8 cellular contexts compared by ENCODE assay signal in genomic region chr12:14961466-14962155, GRCh38. TPM values are rescaled to one million over a fixed set of nuclear protein-coding genes. Genes with fewer than 3 reads are reported as not detected.
DNase-seq lines count a peak whose midpoint lies in the region; ATAC-seq, FAIRE-seq and TF ChIP-seq lines count a peak whose summit lies in the region.

Gene ARHGDIB, minus strand, starts transcription at chr12:14961601. Its CDS starts 10,889 bp downstream, at chr12:14950712.

- WGBS in liver, result 51% methylated on average over 14 of the region's 14 CpGs
- WGBS in HepG2 (ENCODE audit: low lambda C conversion rate), result 45% methylated on average over 14 of the region's 14 CpGs
- 28% methylated on average over 14 of the region's 14 CpGs for WGBS in suprapubic skin
- 91 to 94% methylated on average over 12 to 14 of the region's 14 CpGs for WGBS in endodermal cell (ENCODE audit: insufficient coverage in 1 of 2, insufficient read length in 1 of 2), 2 experiments

- H3K9me3 ChIP-seq in liver (ENCODE audit: control insufficient read depth in 4 of 4, low read length in 3 of 4) (no peaks in the 10 kb centered on the region), HepG2 (ENCODE audit: low read length) (no peaks in the 10 kb centered on the region), mononuclear cell (ENCODE audit: low read depth, low read length) (no peaks in the 10 kb centered on the region), suprapubic skin (no peaks in the 10 kb centered on the region), endodermal cell (ENCODE audit: control insufficient read depth, low read length) (no peaks in the 10 kb centered on the region)

- peaks cover 33% of the 10 kb centered on the region for H3K4me1 Mint-ChIP-seq in T-helper 2 cell treated with Interferon-gamma antibody and Interleukin-4, amounts not matched to agents 5 μg/mL and 100 μg/mL, for 36 hours (ENCODE audit: low read depth)
- peaks cover 9% of the 10 kb centered on the region for H3K4me1 Mint-ChIP-seq in endodermal cell

- POLR2A ChIA-PET in HepG2 (lab: Yijun Ruan, JAX), result no interaction called here

- no peaks in the 10 kb centered on the region for H3K27me3 ChIP-seq in liver (ENCODE audit: control insufficient read depth in 4 of 4, insufficient read depth in 4 of 4, low read length in 3 of 4)
- no peaks in the 10 kb centered on the region for H3K27me3 ChIP-seq in HepG2 (ENCODE audit: control insufficient read depth in 1 of 2, insufficient read depth in 2 of 2, low read length in 2 of 2)
- no peaks in the 10 kb centered on the region for H3K27me3 ChIP-seq in bronchial epithelial cell (ENCODE audit: control insufficient read depth, insufficient read depth, low read length)
- no peaks in the 10 kb centered on the region for H3K27me3 ChIP-seq in mononuclear cell (ENCODE audit: insufficient read depth, low read length)
- no peaks in the 10 kb centered on the region for H3K27me3 ChIP-seq in suprapubic skin
- H3K27me3 ChIP-seq in endodermal cell (ENCODE audit: control insufficient read depth, insufficient read depth, low read length, poor library complexity, severe bottlenecking), result no peaks in the 10 kb centered on the region

- no peaks in the 10 kb centered on the region for H3K79me2 ChIP-seq in HepG2 (ENCODE audit: insufficient read depth, low read length)

- TF ChIP-seq EP300 in HepG2 (IDR thresholded peaks at IDR 0.05; ENCODE audit: low read depth in 2 of 2, low read length in 2 of 2), result no peak
- TF ChIP-seq EP300 in HepG2 (CRISPR knock-in tag; IDR thresholded peaks at IDR 0.05; ENCODE audit: borderline replicate concordance), result no peak
- no peak for TF ChIP-seq EP300 in suprapubic skin (IDR thresholded peaks at IDR 0.05)

- H3K9me3 Mint-ChIP-seq in T-helper 2 cell treated with Interferon-gamma antibody and Interleukin-4, amounts not matched to agents 5 μg/mL and 100 μg/mL, for 36 hours, result no peaks in the 10 kb centered on the region
- H3K9me3 Mint-ChIP-seq in endodermal cell, result no peaks in the 10 kb centered on the region

- in situ Hi-C loops in HepG2 (cut with HindIII; ENCODE audit: extremely low pct_ligation_motif_present, low pct_unique_long_range_greater_than_20kb), result no loop called here

- TF ChIP-seq CTCF in liver (IDR thresholded peaks at IDR 0.05; ENCODE audit: low read depth, low read length, missing input control), result no peak
- no peak for TF ChIP-seq CTCF in HepG2 (CRISPR knock-in tag; IDR thresholded peaks at IDR 0.05)
- no peak for TF ChIP-seq CTCF in bronchial epithelial cell (IDR thresholded peaks at IDR 0.05; ENCODE audit: insufficient read depth, low read length, severe bottlenecking)
- TF ChIP-seq CTCF in suprapubic skin (IDR thresholded peaks at IDR 0.05), result no peak
- no peak for TF ChIP-seq CTCF in endodermal cell (conservative IDR thresholded peaks at IDR 0.05)

- CTCF ChIA-PET in HepG2 (lab: Yijun Ruan, JAX; ENCODE audit: low intra/inter-chr PET ratio, low total read pairs), result no interaction called here

- TF ChIP-seq POLR2A in HepG2 (IDR thresholded peaks at IDR 0.05; ENCODE audit: insufficient read depth in 1 of 2, low read depth in 2 of 2, low read length in 2 of 2) (no peak), suprapubic skin (IDR thresholded peaks at IDR 0.05) (no peak)

- no peak for TF ChIP-seq RAD21 in liver (IDR thresholded peaks at IDR 0.05)
- TF ChIP-seq RAD21 in HepG2 (CRISPR knock-in tag; IDR thresholded peaks at IDR 0.05), result no peak

- H3K4me3 Mint-ChIP-seq in T-helper 2 cell treated with Interferon-gamma antibody and Interleukin-4, amounts not matched to agents 5 μg/mL and 100 μg/mL, for 36 hours, result peak within 1 kb of the TSS; percentile 99
- H3K4me3 Mint-ChIP-seq in endodermal cell, result no peak within 1 kb of the TSS

- ATAC-seq in HepG2 (no peak), HG03432 (IDR thresholded peaks at IDR 0.05; ENCODE audit: unreplicated experiment) (peak; percentile 71)

- intact Hi-C loops in HepG2 (cut with micrococcal nuclease; ENCODE audit: unreplicated experiment), result no loop called here

- H3K27ac ChIP-seq in liver (ENCODE audit: low read depth in 1 of 2, low read length in 2 of 2), result peak within 1 kb of the TSS; percentile 63 to 88
- no peak within 1 kb of the TSS for H3K27ac ChIP-seq in HepG2 (ENCODE audit: extremely low read length, insufficient read depth, low read length)
- peak within 1 kb of the TSS; percentile 83 for H3K27ac ChIP-seq in suprapubic skin
- no peak within 1 kb of the TSS for H3K27ac ChIP-seq in endodermal cell (ENCODE audit: low read depth, low read length)

- H3K36me3 ChIP-seq in liver (ENCODE audit: control insufficient read depth in 4 of 4, insufficient read depth in 3 of 4, low read depth in 1 of 4, low read length in 3 of 4), result no peaks in the 10 kb centered on the region
- H3K36me3 ChIP-seq in HepG2 (replicated peaks in 1 of 2; ENCODE audit: control insufficient read depth in 1 of 2, insufficient read depth in 2 of 2, low read length in 2 of 2), result no peaks in the 10 kb centered on the region
- no peaks in the 10 kb centered on the region for H3K36me3 ChIP-seq in bronchial epithelial cell (ENCODE audit: control insufficient read depth, insufficient read depth, low read length)
- no peaks in the 10 kb centered on the region for H3K36me3 ChIP-seq in suprapubic skin
- no peaks in the 10 kb centered on the region for H3K36me3 ChIP-seq in endodermal cell (ENCODE audit: control insufficient read depth, insufficient read depth, low read length)

- H2AFZ ChIP-seq in HepG2 (ENCODE audit: low read length), result no peak within 1 kb of the TSS

- H3K9ac ChIP-seq in liver (ENCODE audit: low read depth in 1 of 2, low read length in 2 of 2) (peak within 1 kb of the TSS; percentile 1 to 80), HepG2 (ENCODE audit: insufficient read depth, low read depth, low read length) (no peak within 1 kb of the TSS), endodermal cell (ENCODE audit: extremely low read depth, low read length, poor library complexity, severe bottlenecking) (no peak within 1 kb of the TSS)

- H3K4me3 ChIP-seq in liver (ENCODE audit: low read depth in 1 of 3, low read length in 3 of 3), result peak within 1 kb of the TSS; percentile 30 to 62 (median 37)
- H3K4me3 ChIP-seq in HepG2 (replicated peaks in 1 of 3; ENCODE audit: insufficient read depth in 1 of 3, low read depth in 2 of 3, low read length in 3 of 3), result no peak within 1 kb of the TSS
- H3K4me3 ChIP-seq in bronchial epithelial cell (ENCODE audit: low read depth, low read length), result no peak within 1 kb of the TSS
- H3K4me3 ChIP-seq in mononuclear cell (ENCODE audit: low read length), result peak within 1 kb of the TSS; percentile 96
- peak within 1 kb of the TSS; percentile 53 for H3K4me3 ChIP-seq in suprapubic skin
- no peak within 1 kb of the TSS for H3K4me3 ChIP-seq in endodermal cell (ENCODE audit: low read length)

- BruUV-seq in HepG2 (replicated peaks; lab: Mats Ljungman, UMichigan), result no TSS peak

- no peak within 1 kb of the TSS for H3K4me2 ChIP-seq in HepG2 (ENCODE audit: low read depth, low read length)

- no peaks in the 10 kb centered on the region for H3K27me3 Mint-ChIP-seq in T-helper 2 cell treated with Interferon-gamma antibody and Interleukin-4, amounts not matched to agents 5 μg/mL and 100 μg/mL, for 36 hours (ENCODE audit: low read depth)
- H3K27me3 Mint-ChIP-seq in endodermal cell (ENCODE audit: insufficient read depth), result no peaks in the 10 kb centered on the region

- FAIRE-seq in HepG2 (lab: Jason Lieb, UNC) (no peak), bronchial epithelial cell (lab: Jason Lieb, UNC) (peak; percentile 50)

- H3K36me3 Mint-ChIP-seq in T-helper 2 cell treated with Interferon-gamma antibody and Interleukin-4, amounts not matched to agents 5 μg/mL and 100 μg/mL, for 36 hours (ENCODE audit: low read depth), result peaks cover 49% of the 10 kb centered on the region
- H3K36me3 Mint-ChIP-seq in endodermal cell (ENCODE audit: low read depth), result no peaks in the 10 kb centered on the region

- peaks cover 0 to 2% (median 0%) of the 10 kb centered on the region in 4 donors for H3K4me1 ChIP-seq in liver (ENCODE audit: control insufficient read depth in 4 of 4, insufficient read depth in 4 of 4, low read length in 3 of 4)
- no peaks in the 10 kb centered on the region for H3K4me1 ChIP-seq in HepG2 (ENCODE audit: insufficient read depth, low read length)
- H3K4me1 ChIP-seq in mononuclear cell (ENCODE audit: insufficient read depth, low read length), result peaks cover 55% of the 10 kb centered on the region
- peaks cover 44% of the 10 kb centered on the region for H3K4me1 ChIP-seq in suprapubic skin
- H3K4me1 ChIP-seq in endodermal cell (ENCODE audit: control insufficient read depth, insufficient read depth, low read length), result no peaks in the 10 kb centered on the region

- peak within 1 kb of the TSS; percentile 99 for H3K27ac Mint-ChIP-seq in T-helper 2 cell treated with Interferon-gamma antibody and Interleukin-4, amounts not matched to agents 5 μg/mL and 100 μg/mL, for 36 hours
- H3K27ac Mint-ChIP-seq in endodermal cell, result no peak within 1 kb of the TSS

- H4K20me1 ChIP-seq in HepG2 (ENCODE audit: insufficient read depth, low read length), result no peaks in the 10 kb centered on the region

- DNase-seq in HepG2 (ENCODE audit: low spot score), result no peak
- DNase-seq in T-helper 2 cell treated with Interferon-gamma antibody and Interleukin-4, amounts not matched to agents 5 μg/mL and 100 μg/mL, for 36 hours (ENCODE audit: low spot score), result peak; percentile 83
- peak; percentile 80 for DNase-seq in bronchial epithelial cell (ENCODE audit: low read depth)
- DNase-seq in suprapubic skin (ENCODE audit: low spot score in 2 of 2), result no peak
- no peak for DNase-seq in endodermal cell

RNA-seq across cellular contexts. Expression of gene ARHGDIB, which starts in this region (rescaled TPM):
- total RNA-seq in liver (10 to 100 TPM; 37.6 to 66.9 TPM), HepG2 (2016; rRNA removed; fragmentation: Illumina TruSeq; extraction: Trizol) (0.11 and 0.28 TPM in 2 replicates), bronchial epithelial cell (0.53 and 1.2 TPM in 2 replicates), mononuclear cell (1,170 TPM), suprapubic skin (100 to 1,000 TPM in 1 of 4 donors, 10 to 100 TPM in 3; 74.7 to 109 (median 85.4) TPM), endodermal cell (under 1 TPM; 0.66 to 0.95 TPM)
- polyA plus RNA-seq in liver (10 to 100 TPM; 36.3 to 57.4 TPM), HepG2 (2011; rRNA removed) (0.87 and 0.88 TPM in 2 replicates)
- total RNA-seq in HepG2 (2016; cell fraction: cytosol; rRNA removed; fragmentation: Illumina TruSeq; extraction: Trizol; ENCODE audit: low read depth), result not detected in 2 replicates
- total RNA-seq in HepG2 (2016; cell fraction: insoluble cytoplasmic fraction; rRNA removed; fragmentation: Illumina TruSeq; extraction: Trizol), result 0.30 and 0.48 TPM in 2 replicates
- 0.17 TPM in 1 of 2 replicates, not detected in the other for total RNA-seq in HepG2 (2016; cell fraction: membrane; rRNA removed; fragmentation: Illumina TruSeq; extraction: Trizol)
- not detected in 2 replicates for total RNA-seq in HepG2 (2016; cell fraction: nucleus; rRNA removed; fragmentation: Illumina TruSeq; extraction: Trizol)
- polyA plus RNA-seq in HepG2 (2011; cell fraction: cytosol; rRNA removed), result 0.55 and 1.0 TPM in 2 replicates
- polyA plus RNA-seq in HepG2 (2011; cell fraction: nucleus; rRNA removed), result 0.52 and 0.53 TPM in 2 replicates
- polyA plus RNA-seq in HepG2 (2012), result 0.36 TPM in 1 of 2 replicates, not detected in the other
- polyA plus RNA-seq in HepG2 (2016; cell fraction: cytosol; fragmentation: Illumina TruSeq; extraction: Trizol; ENCODE audit: low read depth), result not detected in 2 replicates
- 0.28 and 0.43 TPM in 2 replicates for polyA plus RNA-seq in HepG2 (2016; cell fraction: insoluble cytoplasmic fraction; fragmentation: Illumina TruSeq; extraction: Trizol; ENCODE audit: low read depth)
- polyA plus RNA-seq in HepG2 (2016; cell fraction: membrane; fragmentation: Illumina TruSeq; extraction: Trizol; ENCODE audit: low read depth), result 0.27 and 0.32 TPM in 2 replicates
- polyA plus RNA-seq in HepG2 (2016; cell fraction: nucleus; fragmentation: Illumina TruSeq; extraction: Trizol; ENCODE audit: insufficient read depth, low read depth), result 0.47 TPM in 1 of 2 replicates, not detected in the other
- polyA minus RNA-seq in HepG2 (2011; rRNA and poly(A)+ RNA removed; ENCODE audit: low replicate concordance), result 4.0 and 4.8 TPM in 2 replicates
- polyA minus RNA-seq in HepG2 (2011; cell fraction: cytosol; rRNA and poly(A)+ RNA removed), result not detected in 2 replicates
- polyA minus RNA-seq in HepG2 (2011; cell fraction: nucleus; rRNA and poly(A)+ RNA removed), result 0.62 TPM in 1 of 2 replicates, not detected in the other
- polyA plus RNA-seq in endodermal cell (2013, experiment 1 of 2), result 3.0 TPM
- 2.3 TPM for polyA plus RNA-seq in endodermal cell (2013, experiment 2 of 2)

Comparison
In these comparisons a context has a peak if more than half of its experiments do, and no peak if none do; other contexts are left out.
1. RNA of gene ARHGDIB (total RNA-seq): 1,170 TPM in mononuclear cell (single experiment), 74.7 to 109 TPM in suprapubic skin and 37.6 to 66.9 TPM in liver; 0.66 to 0.95 TPM in endodermal cell, 0.53 to 1.2 TPM in bronchial epithelial cell and 0.11 to 0.48 TPM in HepG2; every median in the first group is over 10 times any median in the second.
2. RNA of gene ARHGDIB (total RNA-seq): 1,170 TPM in mononuclear cell (single experiment); 74.7 to 109 TPM in suprapubic skin and 37.6 to 66.9 TPM in liver; every median in the first group is over 10 times any median in the second.
3. RNA of gene ARHGDIB (polyA plus RNA-seq): 36.3 to 57.4 TPM in liver; 0.27 to 1.0 TPM in HepG2; every median in the first group is over 10 times any median in the second.
4. H3K27ac ChIP-seq: peak in liver (2 of 2) and suprapubic skin (single experiment); none in HepG2 (single experiment) and endodermal cell (single experiment).
5. H3K4me3 ChIP-seq: peak in liver (3 of 3), mononuclear cell (single experiment) and suprapubic skin (single experiment); none in HepG2 (0 of 3), bronchial epithelial cell (single experiment) and endodermal cell (single experiment).
6. H3K9ac ChIP-seq: peak in liver (2 of 2); none in HepG2 (single experiment) and endodermal cell (single experiment).
7. DNase-seq: peak in T-helper 2 cell treated with Interferon-gamma antibody and Interleukin-4, amounts not matched to agents 5 μg/mL and 100 μg/mL, for 36 hours (single experiment) and bronchial epithelial cell (single experiment); none in HepG2 (single experiment), suprapubic skin (0 of 2) and endodermal cell (single experiment).